In genomic region chr5:82991678-82992323, GRCh38 we compare ENCODE assay signal across 1 cellular context.
TF ChIP-seq lines count a peak whose summit lies in the region.

No MANE protein-coding gene starts in this region.

TF ChIP-seq in IMR-90, 13 proteins besides CTCF, POLR2A, EP300 and RAD21 (continued from another document):
- TF ChIP-seq ELK1 (IDR thresholded peaks at IDR 0.05; ENCODE audit: borderline replicate concordance, low read depth, low read length) (no peak), BHLHE40 (IDR thresholded peaks at IDR 0.05; ENCODE audit: low read depth, low read length) (no peak), MAZ (IDR thresholded peaks at IDR 0.05; ENCODE audit: borderline replicate concordance, low read depth, low read length) (no peak), RFX5 (IDR thresholded peaks at IDR 0.05; ENCODE audit: low read depth, low read length) (no peak), RCOR1 (IDR thresholded peaks at IDR 0.05; ENCODE audit: insufficient replicate concordance, low read length) (no peak), FOS (IDR thresholded peaks at IDR 0.05; ENCODE audit: low read depth, low read length) (no peak), CHD1 (IDR thresholded peaks at IDR 0.05; ENCODE audit: low read depth, low read length) (no peak), CEBPB (IDR thresholded peaks at IDR 0.05; ENCODE audit: low read depth, low read length) (no peak), SMC3 (IDR thresholded peaks at IDR 0.05; ENCODE audit: low read depth, low read length) (no peak), USF2 (IDR thresholded peaks at IDR 0.05; ENCODE audit: low read depth, low read length) (no peak)
TF ChIP-seq in IMR-90: peak in this region for 0.
